ENCODE assay signal across 9 cellular contexts in the genomic region with DNA sequence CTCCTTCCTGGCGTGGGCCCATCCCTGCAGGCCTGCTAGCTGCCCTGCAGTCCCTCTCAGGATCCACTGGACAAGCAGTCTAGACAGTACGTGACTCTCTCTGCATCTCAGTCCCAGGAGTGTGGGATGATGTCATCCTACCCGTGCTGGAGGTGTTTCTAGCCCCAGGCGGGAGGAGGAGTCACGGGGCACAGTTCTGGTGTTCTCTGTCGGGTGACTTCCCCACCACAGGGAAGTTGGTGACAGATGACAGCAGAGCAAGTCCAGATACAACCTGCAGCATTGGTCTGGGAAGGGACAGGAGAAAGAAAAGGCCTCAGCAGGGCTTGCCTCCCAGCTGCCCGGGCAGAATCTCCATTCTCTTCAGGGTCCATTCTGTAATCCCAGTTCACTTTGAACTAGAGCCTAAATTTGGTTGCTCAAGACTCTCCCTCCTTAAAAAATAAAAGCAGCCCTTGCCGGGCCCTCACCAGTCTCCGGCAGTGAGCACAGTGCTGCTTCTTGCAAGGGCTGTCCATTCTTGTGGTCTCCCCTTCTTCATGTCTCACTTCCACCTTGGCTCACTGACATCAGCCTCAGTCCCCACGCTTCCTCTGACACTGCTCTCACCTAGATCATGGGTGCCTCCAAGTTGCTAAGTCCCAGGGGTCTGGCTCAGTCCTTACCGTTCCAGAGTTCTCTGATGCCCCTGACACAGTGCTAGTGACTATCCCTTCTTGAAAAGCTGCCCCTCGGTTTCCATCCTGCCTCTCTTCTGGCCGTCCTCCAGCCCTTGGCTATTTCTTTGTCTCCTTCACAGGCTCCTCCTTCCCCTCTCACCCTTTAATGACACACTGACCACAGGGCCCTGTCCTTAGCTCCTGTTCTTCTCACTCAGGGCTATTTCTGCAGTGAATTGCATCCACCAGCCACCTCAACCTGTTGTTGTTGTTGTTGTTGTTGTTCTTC. TPM values are rescaled to one million over a fixed set of nuclear protein-coding genes. Genes with fewer than 3 reads are reported as not detected.
DNase-seq lines count a peak whose midpoint lies in the region; ATAC-seq, FAIRE-seq and TF ChIP-seq lines count a peak whose summit lies in the region.
"Had no signal": no experiment of that assay in that cellular context is flagged by ENCODE, and none has a peak within 500 bp of the region (broad histone marks: within the 10 kb centered on the region; RNA-seq: fewer than 3 reads in every experiment).

No MANE protein-coding gene starts in this region.

- TF ChIP-seq EP300 in K562 (IDR thresholded peaks at IDR 0.05; ENCODE audit: low read length), result no peak

- H3K36me3 ChIP-seq in RWPE2 (ENCODE audit: low read depth), result no peaks in the 10 kb centered on the region
- no peaks in the 10 kb centered on the region for H3K36me3 ChIP-seq in K562 (ENCODE audit: control insufficient read depth, insufficient read depth, low read length)
- H3K36me3 ChIP-seq in left lung, result no peaks in the 10 kb centered on the region
- H3K36me3 ChIP-seq: SJSA1 had no signal

- H3K4me1 ChIP-seq in RWPE2 (ENCODE audit: insufficient read depth, poor library complexity, severe bottlenecking) (peaks cover 31% of the 10 kb centered on the region), K562 (replicated peaks in 1 of 2; ENCODE audit: control insufficient read depth in 2 of 2, insufficient read depth in 2 of 2, low read length in 2 of 2) (peaks cover 27 to 38% of the 10 kb centered on the region in 2 experiments), left lung (peaks cover 3 to 15% of the 10 kb centered on the region in 2 donors)

- no peak for TF ChIP-seq RAD21 in K562 (CRISPR knock-in tag; conservative IDR thresholded peaks at IDR 0.05 in 1 of 2, IDR thresholded peaks at IDR 0.05 in 1 of 2)

- no peaks in the 10 kb centered on the region for H3K9me3 ChIP-seq in RWPE2 (ENCODE audit: severe bottlenecking)
- no peaks in the 10 kb centered on the region for H3K9me3 ChIP-seq in K562 (replicated peaks; ENCODE audit: control insufficient read depth, insufficient read depth, low read depth, low read length)
- H3K9me3 ChIP-seq in left lung, result no peaks in the 10 kb centered on the region
- H3K9me3 ChIP-seq: SJSA1 had no signal

- TF ChIP-seq CTCF in RWPE2 (IDR thresholded peaks at IDR 0.05; ENCODE audit: poor library complexity, severe bottlenecking), result no peak
- TF ChIP-seq CTCF in K562 (IDR thresholded peaks at IDR 0.05 in 2 of 3, conservative IDR thresholded peaks at IDR 0.05 in 1 of 3; ENCODE audit: insufficient read depth in 2 of 3, low read depth in 1 of 3, low read length in 3 of 3), result no peak
- no peak for TF ChIP-seq CTCF in left lung (IDR thresholded peaks at IDR 0.05)

- H4K20me1 ChIP-seq in K562 (replicated peaks; ENCODE audit: control insufficient read depth, insufficient read depth, low read length), result no peaks in the 10 kb centered on the region

- no TSS peak for BruUV-seq in K562 (replicated peaks; lab: Mats Ljungman, UMichigan)

- peak overlapping the region; percentile 48 to 80; a peak in 3 of 4 replicates for H3K9ac ChIP-seq in K562 (ENCODE audit: insufficient read depth in 1 of 2, low read depth in 2 of 2, low read length in 2 of 2)

- peak; percentile 95 for FAIRE-seq in K562 (lab: Jason Lieb, UNC)

- H3K27ac ChIP-seq in RWPE2 (ENCODE audit: poor library complexity, severe bottlenecking) (peak overlapping the region; percentile 91), K562 (ENCODE audit: extremely low read depth, low read depth, low read length) (peak overlapping the region; percentile 45; the same call in 2 of the 3 replicates), left lung (peak overlapping the region in 1 of 2 donors; percentile 34)
- H3K27ac ChIP-seq: SJSA1 had no signal

- peak; percentile 3 for DNase-seq in DMS79 (lab: John Stamatoyannopoulos, UW)
- DNase-seq in RWPE2 (ENCODE audit: low spot score), result peak; percentile 94
- DNase-seq in K562 (ENCODE audit: extremely low read depth in 1 of 4, low spot score in 3 of 4), result peak; percentile 74 to 89 (median 80)
- peak in 1 of 2 donors; percentile 63 for DNase-seq in left lung
- DNase-seq in stimulated activated CD8-positive, alpha-beta memory T cell treated with anti-CD3 and anti-CD28 coated beads, Interleukin-7, amount 100 ng/mL, for 48 hours (ENCODE audit: extremely low read depth in 1 of 2, low read depth in 1 of 2), result peak; percentile 34 to 70
- no peak for DNase-seq in NCI-H187 treated with DMSO at 0.1 percent for 48 hours (lab: John Stamatoyannopoulos, UW)

- H3K79me2 ChIP-seq in K562 (ENCODE audit: control insufficient read depth, insufficient read depth, low read length), result no peaks in the 10 kb centered on the region

- in situ Hi-C loops in K562 (cut with MboI), result no loop called here

- WGBS in K562 (ENCODE audit: insufficient coverage, low coverage, missing lambda C conversion rate), result 30% methylated on average over 13 of the region's 13 CpGs

- intact Hi-C loops in K562 (cut with micrococcal nuclease) (no loop called here), left lung (cut with DNase I) (no loop called here)

- ATAC-seq in GM21360 (IDR thresholded peaks at IDR 0.05; ENCODE audit: unreplicated experiment) (peak; percentile 97), HG03521 (IDR thresholded peaks at IDR 0.05; ENCODE audit: unreplicated experiment) (peak; percentile 86), RWPE2 (ENCODE audit: low read depth) (peak; percentile 80), K562 (peak; percentile 93), left lung (peak; percentile 77)

- POLR2A ChIA-PET in K562 (lab: Yijun Ruan, JAX), result interaction anchor here (0.5 to 1.4 kb wide), 5 partner anchors 10 to 216 kb away, joined by 3 read pairs; no protein-coding TSS in a partner anchor

- H3K4me3 ChIP-seq in RWPE2 (ENCODE audit: severe bottlenecking), result no peak overlapping the region
- H3K4me3 ChIP-seq in K562, result no peak overlapping the region
- H3K4me3 ChIP-seq in left lung, result no peak overlapping the region
- H3K4me3 ChIP-seq: SJSA1 had no signal

- H3K27me3 ChIP-seq in RWPE2 (ENCODE audit: insufficient read depth, poor library complexity, severe bottlenecking) (no peaks in the 10 kb centered on the region), K562 (ENCODE audit: control insufficient read depth in 2 of 2, insufficient read depth in 2 of 2, low read length in 2 of 2) (no peaks in the 10 kb centered on the region), left lung (no peaks in the 10 kb centered on the region)
- H3K27me3 ChIP-seq: SJSA1 had no signal

- H2AFZ ChIP-seq in K562 (ENCODE audit: low read depth, low read length), result peak overlapping the region; percentile 81

- H3K9me1 ChIP-seq in K562 (ENCODE audit: control insufficient read depth, insufficient read depth, low read length), result no peaks in the 10 kb centered on the region

- no peak for TF ChIP-seq POLR2A in K562 (conservative IDR thresholded peaks at IDR 0.05)

- H3K4me2 ChIP-seq in K562 (ENCODE audit: insufficient read depth, low read length), result peak overlapping the region; percentile 74

- CTCF ChIA-PET in K562 (lab: Yijun Ruan, JAX; ENCODE audit: low intra/inter-chr PET ratio), result no interaction called here

TF ChIP-seq in K562, 482 proteins besides CTCF, POLR2A, EP300 and RAD21 (continues in another document):
- no peak for TF ChIP-seq ZNF695 (CRISPR knock-in tag; IDR thresholded peaks at IDR 0.05)
- TF ChIP-seq DPF2 (IDR thresholded peaks at IDR 0.05), result peak; percentile 63; the same call in 1 of the 2 replicates
- TF ChIP-seq RCOR1 (IDR thresholded peaks at IDR 0.05; ENCODE audit: borderline replicate concordance in 1 of 2, low read depth in 2 of 2, low read length in 2 of 2), result peak in 1 of 2 experiments; percentile 64; a peak in 1 of 4 replicates
- peak; percentile 57; the same call in 1 of the 2 replicates for TF ChIP-seq MTA3 (IDR thresholded peaks at IDR 0.05; ENCODE audit: borderline replicate concordance)
- TF ChIP-seq ETS2 (tag; IDR thresholded peaks at IDR 0.05; ENCODE audit: borderline replicate concordance, poor library complexity, severe bottlenecking), result no peak
- TF ChIP-seq, protein P1, sequence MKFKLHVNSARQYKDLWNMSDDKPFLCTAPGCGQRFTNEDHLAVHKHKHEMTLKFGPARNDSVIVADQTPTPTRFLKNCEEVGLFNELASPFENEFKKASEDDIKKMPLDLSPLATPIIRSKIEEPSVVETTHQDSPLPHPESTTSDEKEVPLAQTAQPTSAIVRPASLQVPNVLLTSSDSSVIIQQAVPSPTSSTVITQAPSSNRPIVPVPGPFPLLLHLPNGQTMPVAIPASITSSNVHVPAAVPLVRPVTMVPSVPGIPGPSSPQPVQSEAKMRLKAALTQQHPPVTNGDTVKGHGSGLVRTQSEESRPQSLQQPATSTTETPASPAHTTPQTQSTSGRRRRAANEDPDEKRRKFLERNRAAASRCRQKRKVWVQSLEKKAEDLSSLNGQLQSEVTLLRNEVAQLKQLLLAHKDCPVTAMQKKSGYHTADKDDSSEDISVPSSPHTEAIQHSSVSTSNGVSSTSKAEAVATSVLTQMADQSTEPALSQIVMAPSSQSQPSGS (CRISPR knock-in tag; IDR thresholded peaks at IDR 0.05), result peak; percentile 84; the same call in 1 of the 2 replicates
- TF ChIP-seq TOE1 (IDR thresholded peaks at IDR 0.05; ENCODE audit: borderline replicate concordance), result peak; percentile 66; the same call in 1 of the 2 replicates
- no peak for TF ChIP-seq TOE1 (CRISPR knock-in tag; IDR thresholded peaks at IDR 0.05; ENCODE audit: borderline replicate concordance, low read depth)
- TF ChIP-seq KAT7 (CRISPR knock-in tag; IDR thresholded peaks at IDR 0.05; ENCODE audit: borderline replicate concordance), result no peak
- 0 out of 4 replicates have a peak, but pooled peaks of 1 of the 2 experiments have one; percentile 33 for TF ChIP-seq TBL1XR1 (IDR thresholded peaks at IDR 0.05; ENCODE audit: low read length in 2 of 2)

RNA-seq across cellular contexts. Expression of gene SLC28A1, which starts 30.8 kb away (rescaled TPM):
- total RNA-seq in K562 (2011; cell fraction: chromatin; rRNA removed; ENCODE audit: low replicate concordance), result 0.14 TPM in 1 of 2 replicates, not detected in the other
- 0.26 TPM in 1 of 2 replicates, not detected in the other for total RNA-seq in K562 (2011; cell fraction: nucleolus; rRNA removed)
- 0.15 TPM in 1 of 2 replicates, not detected in the other for total RNA-seq in K562 (2011; cell fraction: nucleoplasm; rRNA removed)
- total RNA-seq in K562 (2014; rRNA removed) (not detected in 2 replicates), K562 (2014; rRNA removed; fragmentation: Illumina TruSeq; extraction: Trizol) (not detected in 2 replicates), K562 (2015; rRNA removed; fragmentation: Illumina TruSeq; extraction: Trizol) (not detected in 2 replicates), K562 (2021) (not detected in 2 replicates), left lung (not detected)
- polyA plus RNA-seq in K562 (2011; rRNA removed) (not detected in 2 replicates), K562 (2014; fragmentation: Illumina TruSeq; extraction: Trizol) (not detected in 2 replicates), K562 (2014; fragmentation: Nextera tagmentation; extraction: Ambion mirVana) (under 1 TPM in 1 of 2 experiments, not detected in 1; 0.04 TPM), K562 (2014; rRNA removed) (not detected in 2 replicates)
- polyA plus RNA-seq in K562 (2011; cell fraction: cytosol; rRNA removed), result 0.06 TPM in 1 of 2 replicates, not detected in the other
- polyA plus RNA-seq in K562 (2011; cell fraction: nucleus; rRNA removed), result 0.06 TPM in 1 of 2 replicates, not detected in the other
- polyA plus RNA-seq in K562 (2012), result not detected in 2 replicates
- polyA minus RNA-seq in K562 (2011; rRNA and poly(A)+ RNA removed), result not detected in 2 replicates
- polyA minus RNA-seq in K562 (2011; cell fraction: cytosol; rRNA and poly(A)+ RNA removed), result not detected in 2 replicates
- not detected in 2 replicates for polyA minus RNA-seq in K562 (2011; cell fraction: nucleus; rRNA and poly(A)+ RNA removed)
- total RNA-seq: SJSA1 had no signal
